Comparison of ENCODE assay signal across 12 cellular contexts in the genomic region with DNA sequence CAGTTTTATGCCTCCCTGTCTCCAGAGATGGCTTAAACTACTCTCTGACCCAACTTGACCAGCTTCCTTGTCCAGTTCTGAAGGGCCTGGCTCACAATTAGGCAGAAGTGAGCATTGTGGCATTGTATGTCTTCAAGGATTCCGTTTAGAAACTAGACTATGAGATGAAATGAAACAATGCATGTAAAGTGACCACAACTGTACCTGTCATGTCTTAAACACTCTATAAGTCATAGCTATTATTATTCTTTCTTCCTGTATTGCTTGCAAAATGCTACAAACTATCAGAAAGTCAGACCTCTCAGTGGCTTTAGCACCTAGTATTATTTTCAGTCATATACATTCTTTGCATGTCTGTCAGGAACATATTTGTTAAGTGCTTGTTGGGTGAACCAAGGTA.
DNase-seq lines count a peak whose midpoint lies in the region; ATAC-seq and TF ChIP-seq lines count a peak whose summit lies in the region.
"Had no signal": no experiment of that assay in that cellular context is flagged by ENCODE, and none has a peak within 500 bp of the region (broad histone marks: within the 10 kb centered on the region; RNA-seq: fewer than 3 reads in every experiment).

No MANE protein-coding gene starts in this region.

- H3K4me3 ChIP-seq in GM12864 (ENCODE audit: low read depth, low read length) = no peak overlapping the region

- TF ChIP-seq CTCF in GM12864 (IDR thresholded peaks at IDR 0.05; ENCODE audit: low read depth, low read length, missing control alignments) = no peak

- DNase-seq in GM12864 (ENCODE audit: low read depth) (peak; percentile 60), GM19238 (ENCODE audit: insufficient read length, low spot score) (peak; percentile 30), islet precursor cell (no peak), NCI-H82 (lab: John Stamatoyannopoulos, UW) (no peak), SIG-M5 treated with dmso at 0.1 percent for 504 hours (lab: John Stamatoyannopoulos, UW; ENCODE audit: unreplicated experiment) (no peak)
- DNase-seq in activated CD4-positive, alpha-beta T cell treated with anti-CD3 and anti-CD28 coated beads, Interleukin-2, amount 50 U/mL, for 4 hours = no peak
- DNase-seq: CD4-positive, CD25-positive, alpha-beta regulatory T cell; H9; NCI-H1436; occipital lobe had no signal

- ATAC-seq in HG02678 (IDR thresholded peaks at IDR 0.05; ENCODE audit: unreplicated experiment) (peak; percentile 93), HG03558 (IDR thresholded peaks at IDR 0.05; ENCODE audit: extremely low read depth, unreplicated experiment) (peak; percentile 95)

Comparison
In these comparisons a context has a peak if more than half of its experiments do, and no peak if none do; other contexts are left out.
1. DNase-seq: peak in GM12864 (single experiment) and GM19238 (single experiment); none in islet precursor cell (single experiment), NCI-H82 (single experiment), activated CD4-positive, alpha-beta T cell treated with anti-CD3 and anti-CD28 coated beads, Interleukin-2, amount 50 U/mL, for 4 hours (0 of 2) and SIG-M5 treated with dmso at 0.1 percent for 504 hours (single experiment).